ENCODE assay signal across 9 cellular contexts in the genomic region with DNA sequence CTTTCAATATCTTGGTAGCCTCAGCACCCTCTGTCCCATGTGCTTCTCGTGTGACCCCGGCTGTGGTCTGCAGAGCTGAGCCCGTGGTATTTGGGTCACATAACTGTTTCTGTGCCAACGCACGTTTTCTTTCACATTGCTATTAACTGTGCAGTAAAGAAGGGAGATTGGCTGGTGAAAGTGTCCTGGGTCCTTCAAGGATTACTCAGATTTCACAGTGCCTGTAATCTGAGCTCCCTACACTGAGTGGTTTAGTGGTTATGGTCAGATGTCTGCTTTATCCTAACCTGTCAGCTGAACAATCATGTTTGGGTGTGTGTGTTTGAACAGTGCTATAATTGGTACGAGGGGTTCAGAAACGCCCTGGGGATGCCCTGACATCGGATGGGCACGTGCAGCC.
DNase-seq lines count a peak whose midpoint lies in the region; ATAC-seq and TF ChIP-seq lines count a peak whose summit lies in the region.
"Had no signal": no experiment of that assay in that cellular context is flagged by ENCODE, and none has a peak within 500 bp of the region (broad histone marks: within the 10 kb centered on the region; RNA-seq: fewer than 3 reads in every experiment).

No MANE protein-coding gene starts in this region.

- no peaks in the 10 kb centered on the region for H3K9me2 ChIP-seq in OCI-LY7 (ENCODE audit: insufficient read depth, low read length)

- no peaks in the 10 kb centered on the region for H3K79me2 ChIP-seq in OCI-LY7 (ENCODE audit: insufficient read depth, low read depth, low read length)

- no peaks in the 10 kb centered on the region for H4K20me1 ChIP-seq in OCI-LY7 (ENCODE audit: insufficient read depth, low read length)

- H3K27me3 ChIP-seq in MG63: no peaks in the 10 kb centered on the region
- no peaks in the 10 kb centered on the region for H3K27me3 ChIP-seq in cardiac muscle cell
- H3K27me3 ChIP-seq: colonic mucosa had no signal

- intact Hi-C loops in OCI-LY7 (cut with micrococcal nuclease; ENCODE audit: unreplicated experiment): no loop called here

- peaks cover 29% of the 10 kb centered on the region for H3K4me1 ChIP-seq in cardiac muscle cell (ENCODE audit: low read depth)
- no peaks in the 10 kb centered on the region for H3K4me1 ChIP-seq in OCI-LY7 (ENCODE audit: insufficient read depth, low read length, poor library complexity, severe bottlenecking)
- H3K4me1 ChIP-seq: colonic mucosa had no signal

- H2AFZ ChIP-seq in OCI-LY7 (ENCODE audit: low read length): no peak overlapping the region

- BruUV-seq in OCI-LY7 (replicated peaks; lab: Mats Ljungman, UMichigan): no TSS peak

- CTCF ChIA-PET in RWPE1 (lab: Yijun Ruan, JAX) (interaction anchor here (0.5 to 0.6 kb wide), 2 partner anchors 11 to 31 kb away, joined by 3 to 4 read pairs; no protein-coding TSS in a partner anchor), OCI-LY7 (lab: Charles Lee; ENCODE audit: unreplicated experiment) (no interaction called here)

- H3K27ac ChIP-seq in RWPE1 (peak overlapping the region; percentile 50), cardiac muscle cell (peak overlapping the region; percentile 77), OCI-LY7 (ENCODE audit: low read depth, low read length, poor library complexity, severe bottlenecking) (no peak overlapping the region)
- H3K27ac ChIP-seq: colonic mucosa had no signal

- no peak overlapping the region for H3K4me2 ChIP-seq in OCI-LY7 (ENCODE audit: low read length)

- H3K9me3 ChIP-seq in MG63: peaks cover 2% of the 10 kb centered on the region; the same call in 1 of the 2 replicates
- no peaks in the 10 kb centered on the region for H3K9me3 ChIP-seq in cardiac muscle cell (ENCODE audit: low read depth)
- H3K9me3 ChIP-seq in OCI-LY7 (ENCODE audit: low read length): no peaks in the 10 kb centered on the region
- H3K9me3 ChIP-seq: colonic mucosa had no signal

- POLR2A ChIA-PET in RWPE1 (lab: Yijun Ruan, JAX; ENCODE audit: low non-redundant PET) (no interaction called here), OCI-LY7 (lab: Charles Lee) (no interaction called here)

- H3K36me3 ChIP-seq in MG63 (no peaks in the 10 kb centered on the region), cardiac muscle cell (no peaks in the 10 kb centered on the region), OCI-LY7 (ENCODE audit: insufficient read depth, low read length) (no peaks in the 10 kb centered on the region)
- H3K36me3 ChIP-seq: colonic mucosa had no signal

- TF ChIP-seq CTCF in RWPE1 (conservative IDR thresholded peaks at IDR 0.05; ENCODE audit: low read depth): no peak
- TF ChIP-seq CTCF in cardiac muscle cell (IDR thresholded peaks at IDR 0.05; ENCODE audit: low read depth, low read length): no peak
- TF ChIP-seq CTCF in OCI-LY7 (conservative IDR thresholded peaks at IDR 0.05; ENCODE audit: low read length): no peak

- H3K4me3 ChIP-seq in MG63 (no peak overlapping the region), cardiac muscle cell (no peak overlapping the region), OCI-LY7 (ENCODE audit: low read depth, low read length, poor library complexity, severe bottlenecking) (no peak overlapping the region)
- H3K4me3 ChIP-seq: colonic mucosa had no signal

- ATAC-seq in left lobe of liver: no peak
- no peak for ATAC-seq in HG02642 (IDR thresholded peaks at IDR 0.05; ENCODE audit: poor library complexity, unreplicated experiment)

- DNase-seq in MG63 (peak; percentile 62), RWPE1 (ENCODE audit: low spot score) (peak; percentile 26), cardiac muscle cell (ENCODE audit: low read depth in 1 of 2, low spot score in 1 of 2) (peak; percentile 77 to 86), stromal cell of bone marrow (ENCODE audit: low read depth) (peak; percentile 55), dermis blood vessel endothelial cell (no peak), OCI-LY7 (ENCODE audit: low spot score) (no peak), left lobe of liver (ENCODE audit: low spot score) (no peak)
- DNase-seq: colonic mucosa had no signal

Comparison
In these comparisons a context has a peak if more than half of its experiments do, and no peak if none do; other contexts are left out.
1. DNase-seq: peak in MG63 (single experiment), RWPE1 (single experiment), cardiac muscle cell (2 of 2) and stromal cell of bone marrow (single experiment); none in dermis blood vessel endothelial cell (single experiment), OCI-LY7 (single experiment) and left lobe of liver (single experiment).